32 cellular contexts compared by ENCODE assay signal in the genomic region with DNA sequence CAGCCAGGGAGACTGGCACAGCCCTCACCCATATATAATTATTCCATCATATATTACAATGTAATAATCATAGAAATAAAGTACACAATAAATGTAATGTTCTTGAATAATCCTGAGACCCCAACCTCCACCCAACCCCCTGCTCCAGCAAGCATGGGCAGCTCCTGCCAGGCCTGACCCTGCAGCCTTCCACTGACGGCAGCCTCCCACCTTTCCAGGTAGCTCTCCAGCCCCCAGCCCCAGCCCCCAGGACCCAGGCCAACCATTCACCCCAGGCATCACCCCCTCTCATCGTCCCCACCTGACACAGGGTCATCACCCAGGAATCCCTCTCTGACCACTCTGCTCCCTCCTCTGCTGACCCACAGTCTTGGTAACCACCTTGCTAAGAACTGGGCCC. TPM values are rescaled to one million over a fixed set of nuclear protein-coding genes. Genes with fewer than 3 reads are reported as not detected.
DNase-seq lines count a peak whose midpoint lies in the region; ATAC-seq, FAIRE-seq and TF ChIP-seq lines count a peak whose summit lies in the region.
"Had no signal": no experiment of that assay in that cellular context is flagged by ENCODE, and none has a peak within 500 bp of the region (broad histone marks: within the 10 kb centered on the region; RNA-seq: fewer than 3 reads in every experiment).

No MANE protein-coding gene starts in this region.

- H3K27ac ChIP-seq in right atrium auricular region (peak overlapping the region; percentile 14 to 56), GM12878 (ENCODE audit: control insufficient read depth, insufficient read depth) (peak overlapping the region; percentile 97), temporal lobe (ENCODE audit: low read depth, low read length) (peak overlapping the region; percentile 0)
- H3K27ac ChIP-seq: HL-60, pancreas, upper lobe of right lung had no signal

- no peaks in the 10 kb centered on the region for H3K36me3 Mint-ChIP-seq in natural killer cell

- H3K4me3 Mint-ChIP-seq in natural killer cell = no peak overlapping the region
- H3K4me3 Mint-ChIP-seq: T-helper 1 cell treated with Interleukin-12 subunit alpha and Interleukin-12 subunit beta and Interleukin-4 antibody, amounts not matched to agents 30 μg/mL and 1 μg/mL, for 36 hours had no signal

- H3K9me3 ChIP-seq in right atrium auricular region (no peaks in the 10 kb centered on the region), GM12878 (replicated peaks; ENCODE audit: control insufficient read depth, insufficient read depth, low read length) (no peaks in the 10 kb centered on the region), mucosa of descending colon (no peaks in the 10 kb centered on the region)
- H3K9me3 ChIP-seq: Caco-2, pancreas, upper lobe of right lung had no signal

- no peak for FAIRE-seq in GM12878 (lab: Jason Lieb, UNC)
- FAIRE-seq: pancreas, RCC 7860 had no signal

- TF ChIP-seq EP300 in GM12878 (IDR thresholded peaks at IDR 0.05; ENCODE audit: borderline replicate concordance in 1 of 2, control insufficient read depth in 1 of 2, low read depth in 2 of 2, low read length in 2 of 2) = no peak

- peaks cover 100% of the 10 kb centered on the region for H3K79me2 ChIP-seq in GM12878 (ENCODE audit: control insufficient read depth, insufficient read depth, low read length)

- no peaks in the 10 kb centered on the region for H3K9me3 Mint-ChIP-seq in natural killer cell
- H3K9me3 Mint-ChIP-seq: T-helper 1 cell treated with Interleukin-12 subunit alpha and Interleukin-12 subunit beta and Interleukin-4 antibody, amounts not matched to agents 30 μg/mL and 1 μg/mL, for 36 hours had no signal

- peaks cover 60 to 82% of the 10 kb centered on the region in 2 donors for H3K4me1 Mint-ChIP-seq in natural killer cell

- 5% methylated on average over 2 of the region's 2 CpGs for WGBS in GM12878 (ENCODE audit: insufficient coverage, insufficient replicate concordance, low lambda C conversion rate, missing lambda C conversion rate)

- no TSS peak for BruUV-seq in GM12878 (replicated peaks; lab: Mats Ljungman, UMichigan)

- H3K27me3 ChIP-seq in right atrium auricular region = no peaks in the 10 kb centered on the region
- H3K27me3 ChIP-seq in GM12878 (replicated peaks in 1 of 2; ENCODE audit: control insufficient read depth in 2 of 2, insufficient read depth in 2 of 2, low read length in 1 of 2) = no peaks in the 10 kb centered on the region
- H3K27me3 ChIP-seq: pancreas, upper lobe of right lung had no signal

- CTCF ChIA-PET in GM12878 (lab: Yijun Ruan, JAX) = interaction anchor here (2.1 to 6.9 kb wide), 3 partner anchors 12 to 15 kb away, joined by 19 to 84 read pairs (median 43); partner anchors contain the start of gene TFEB

- H3K36me3 ChIP-seq in right atrium auricular region (no peaks in the 10 kb centered on the region), GM12878 (ENCODE audit: control insufficient read depth in 2 of 2, insufficient read depth in 2 of 2, low read length in 1 of 2) (peaks cover 2 to 10% of the 10 kb centered on the region in 2 experiments; a peak in 3 of 4 replicates), mucosa of descending colon (ENCODE audit: low read depth) (no peaks in the 10 kb centered on the region)
- H3K36me3 ChIP-seq: pancreas, upper lobe of right lung had no signal

- peak overlapping the region; percentile 99 for H3K4me2 ChIP-seq in GM12878 (ENCODE audit: control insufficient read depth, insufficient read depth)

- RAD21 ChIA-PET in GM12878 (lab: Charles Lee; ENCODE audit: unreplicated experiment) = interaction anchor here (1.2 to 14.4 kb wide), 6 partner anchors 10 to 387 kb away, joined by 3 to 300 read pairs (median 4); partner anchors contain the start of genes BYSL and MED20

- SMC1A ChIA-PET in GM12878 (lab: Charles Lee; ENCODE audit: uncharacterized antibody, unreplicated experiment) = interaction anchor here (0.9 to 7.7 kb wide), 4 partner anchors 10 to 181 kb away, joined by 3 to 151 read pairs (median 52); no protein-coding TSS in a partner anchor

- H3K9ac ChIP-seq in GM12878 (ENCODE audit: control insufficient read depth, insufficient read depth, low read length) = peak overlapping the region; percentile 91

- peak; percentile 31 for TF ChIP-seq POLR2A in GM12878 (IDR thresholded peaks at IDR 0.05; ENCODE audit: low read depth, low read length)

- H3K4me1 ChIP-seq in right atrium auricular region (peaks cover 0 to 98% of the 10 kb centered on the region in 2 donors), GM12878 (ENCODE audit: control insufficient read depth, insufficient read depth, low read length) (peaks cover 79% of the 10 kb centered on the region), mucosa of descending colon (ENCODE audit: low read depth) (peaks cover 27% of the 10 kb centered on the region)

- intact Hi-C loops in Right ventricle myocardium superior (cut with DNase I) (no loop called here), GM12878 (cut with micrococcal nuclease; ENCODE audit: unreplicated experiment) (no loop called here), natural killer cell (cut with micrococcal nuclease) (no loop called here), mucosa of descending colon (cut with DNase I, micrococcal nuclease) (no loop called here)

- TF ChIP-seq RAD21 in GM12878 (IDR thresholded peaks at IDR 0.05; ENCODE audit: insufficient read depth, low read depth, low read length) = no peak

- DNase-seq in right atrium auricular region (ENCODE audit: low spot score) (no peak), Right ventricle myocardium superior (no peak), GM12878 (ENCODE audit: low read depth, low spot score) (no peak), natural killer cell (no peak), mucosa of descending colon (no peak), HK-2 (ENCODE audit: unreplicated experiment) (no peak)
- DNase-seq: activated CD4-positive, alpha-beta T cell treated with anti-CD3 and anti-CD28 coated beads for 4 hours; activated CD8-positive, alpha-beta memory T cell treated with anti-CD3 and anti-CD28 coated beads for 24 hours; activated T-cell treated with anti-CD3 and anti-CD28 coated beads, Interleukin-2, amount 50 U/mL, for 1 hour; AML-193; anterior cingulate cortex; Caco-2; dermis blood vessel endothelial cell; DMS79 treated with DMSO at 0.1 percent for 48 hours; glutamatergic neuron; HCEC 1CT; NCI-H1092; NCI-H187; NCI-H524 treated with DMSO at 0.1 percent for 48 hours; NK-92 treated with Interleukin-12 subunit alpha and Interleukin-12 subunit beta, amount 100 ng/mL, for 24 hours; stimulated activated CD4-positive, alpha-beta T cell treated with anti-CD3 and anti-CD28 coated beads, Interleukin-15, amount 100 ng/mL, for 24 hours; upper lobe of right lung had no signal

- no peak for TF ChIP-seq CTCF in right atrium auricular region (IDR thresholded peaks at IDR 0.05)
- no peak for TF ChIP-seq CTCF in GM12878 (IDR thresholded peaks at IDR 0.05 in 2 of 3, conservative IDR thresholded peaks at IDR 0.05 in 1 of 3; ENCODE audit: control insufficient read depth in 2 of 3, extremely low read depth in 1 of 3, insufficient read depth in 1 of 3, low read depth in 3 of 3, low read length in 3 of 3)
- TF ChIP-seq CTCF in natural killer cell (IDR thresholded peaks at IDR 0.05) = no peak
- no peak for TF ChIP-seq CTCF in mucosa of descending colon (IDR thresholded peaks at IDR 0.05)

- in situ Hi-C loops in GM12878 (cut with MboI) = no loop called here

- no peaks in the 10 kb centered on the region for H3K27me3 Mint-ChIP-seq in natural killer cell (ENCODE audit: low read depth in 2 of 2)

- ATAC-seq in Right ventricle myocardium superior (ENCODE audit: poor library complexity) = no peak
- ATAC-seq in GM12878 = no peak
- no peak for ATAC-seq in natural killer cell
- no peak for ATAC-seq in mucosa of descending colon
- ATAC-seq in GM21619 (IDR thresholded peaks at IDR 0.05; ENCODE audit: unreplicated experiment) = no peak
- ATAC-seq: sciatic nerve, upper lobe of right lung had no signal

- H3K4me3 ChIP-seq in right atrium auricular region (no peak overlapping the region), GM12878 (peak overlapping the region; percentile 64), mucosa of descending colon (no peak overlapping the region)
- H3K4me3 ChIP-seq: pancreas, upper lobe of right lung had no signal

- POLR2A ChIA-PET in GM12878 (lab: Charles Lee) = interaction anchor here (2.9 to 13.0 kb wide), 3 partner anchors 11 to 387 kb away, joined by 13 to 293 read pairs (median 210); partner anchors contain the start of gene TFEB

- H2AFZ ChIP-seq in GM12878 (ENCODE audit: control insufficient read depth, low read depth, low read length) = no peak overlapping the region

- peak overlapping the region; percentile 84 to 88 for H3K27ac Mint-ChIP-seq in natural killer cell
- H3K27ac Mint-ChIP-seq: T-helper 1 cell treated with Interleukin-12 subunit alpha and Interleukin-12 subunit beta and Interleukin-4 antibody, amounts not matched to agents 30 μg/mL and 1 μg/mL, for 36 hours had no signal

- peaks cover 2% of the 10 kb centered on the region; the same call in 1 of the 2 replicates for H4K20me1 ChIP-seq in GM12878 (ENCODE audit: control insufficient read depth, insufficient read depth)

RNA-seq across cellular contexts. Expression of gene TFEB, which starts 14.6 kb away (rescaled TPM):
- 10 to 100 TPM; 31.5 to 35.8 TPM for total RNA-seq in right atrium auricular region
- 40.7 TPM for total RNA-seq in Right ventricle myocardium superior
- 91.8 and 108 TPM in 2 replicates for total RNA-seq in GM12878 (2013; cell fraction: nucleolus; rRNA removed)
- total RNA-seq in GM12878 (2014; rRNA removed) = 95.7 and 97.9 TPM in 2 replicates
- 30.7 and 31.4 TPM in 2 replicates for total RNA-seq in GM12878 (2014; rRNA removed; fragmentation: Illumina TruSeq; extraction: Trizol)
- 97.7 and 108 TPM in 2 replicates for total RNA-seq in GM12878 (2021)
- 42.6 TPM for polyA plus RNA-seq in GM12878 (2011; ENCODE audit: low read depth)
- polyA plus RNA-seq in GM12878 (2011; rRNA removed) = 22.8 and 62.1 TPM in 2 replicates
- polyA plus RNA-seq in GM12878 (2011; cell fraction: cytosol; rRNA removed) = 56.5 and 88.1 TPM in 2 replicates
- polyA plus RNA-seq in GM12878 (2011; cell fraction: nucleus; rRNA removed) = 83.6 and 85.7 TPM in 2 replicates
- polyA plus RNA-seq in GM12878 (2012) = 59.0 and 84.4 TPM in 2 replicates
- polyA plus RNA-seq in GM12878 (2014; fragmentation: Illumina TruSeq; extraction: Trizol) = 6.6 and 22.4 TPM in 2 replicates
- 1 to 10 TPM in 1 of 2 experiments, under 1 TPM in 1; 0.84 to 2.6 TPM for polyA plus RNA-seq in GM12878 (2014; fragmentation: Nextera tagmentation; extraction: Ambion mirVana)
- 107 and 133 TPM in 2 replicates for polyA plus RNA-seq in GM12878 (2014; rRNA removed)
- 10 to 100 TPM; 59.4 to 64.3 TPM for polyA plus RNA-seq in GM12878 (2016; fragmentation: Nextera tagmentation; extraction: Ambion mirVana)
- polyA minus RNA-seq in GM12878 (2011; rRNA and poly(A)+ RNA removed) = 46.4 and 70.0 TPM in 2 replicates
- 35.4 and 37.4 TPM in 2 replicates for polyA minus RNA-seq in GM12878 (2011; cell fraction: cytosol; rRNA and poly(A)+ RNA removed)
- 29.1 and 40.5 TPM in 2 replicates for polyA minus RNA-seq in GM12878 (2011; cell fraction: nucleus; rRNA and poly(A)+ RNA removed)
- 10 to 100 TPM; 56.0 to 66.7 (median 66.2) TPM for total RNA-seq in natural killer cell
- total RNA-seq in temporal lobe = 2.7 TPM
- total RNA-seq in mucosa of descending colon = 10 to 100 TPM; 35.2 to 44.5 (median 40.2) TPM

RNA-seq across cellular contexts. Expression of gene PGC, which starts 26.4 kb away (rescaled TPM):
- total RNA-seq in right atrium auricular region (not detected), Right ventricle myocardium superior (not detected), GM12878 (2014; rRNA removed) (not detected in 2 replicates), GM12878 (2014; rRNA removed; fragmentation: Illumina TruSeq; extraction: Trizol) (not detected in 2 replicates), GM12878 (2021) (0.26 and 1.2 TPM in 2 replicates), natural killer cell (not detected), temporal lobe (0.49 TPM), mucosa of descending colon (not detected)
- not detected in 2 replicates for total RNA-seq in GM12878 (2013; cell fraction: nucleolus; rRNA removed)
- polyA plus RNA-seq in GM12878 (2011; ENCODE audit: low read depth) = not detected
- polyA plus RNA-seq in GM12878 (2011; rRNA removed) (not detected in 2 replicates), GM12878 (2014; fragmentation: Illumina TruSeq; extraction: Trizol) (not detected in 2 replicates), GM12878 (2014; fragmentation: Nextera tagmentation; extraction: Ambion mirVana) (not detected), GM12878 (2014; rRNA removed) (not detected in 2 replicates), GM12878 (2016; fragmentation: Nextera tagmentation; extraction: Ambion mirVana) (not detected)
- not detected in 2 replicates for polyA plus RNA-seq in GM12878 (2011; cell fraction: cytosol; rRNA removed)
- polyA plus RNA-seq in GM12878 (2011; cell fraction: nucleus; rRNA removed) = not detected in 2 replicates
- not detected in 2 replicates for polyA plus RNA-seq in GM12878 (2012)
- not detected in 2 replicates for polyA minus RNA-seq in GM12878 (2011; rRNA and poly(A)+ RNA removed)
- not detected in 2 replicates for polyA minus RNA-seq in GM12878 (2011; cell fraction: cytosol; rRNA and poly(A)+ RNA removed)
- not detected in 2 replicates for polyA minus RNA-seq in GM12878 (2011; cell fraction: nucleus; rRNA and poly(A)+ RNA removed)
- total RNA-seq: A172, dermis blood vessel endothelial cell, SK-MEL-5, subcutaneous adipose tissue had no signal

RNA-seq across cellular contexts. Expression of gene FRS3, which starts 58.9 kb away (rescaled TPM):
- total RNA-seq in right atrium auricular region (1 to 10 TPM; 2.6 to 3.4 TPM), Right ventricle myocardium superior (4.8 TPM), GM12878 (2014; rRNA removed) (1.4 and 2.1 TPM in 2 replicates), GM12878 (2014; rRNA removed; fragmentation: Illumina TruSeq; extraction: Trizol) (1.3 TPM in 2 replicates), GM12878 (2021) (3.2 and 3.6 TPM in 2 replicates), natural killer cell (1 to 10 TPM; 4.5 to 5.7 (median 5.4) TPM), temporal lobe (10.3 TPM), mucosa of descending colon (1 to 10 TPM; 3.6 to 7.9 (median 4.6) TPM)
- 3.2 TPM in 2 replicates for total RNA-seq in GM12878 (2013; cell fraction: nucleolus; rRNA removed)
- 6.6 TPM for polyA plus RNA-seq in GM12878 (2011; ENCODE audit: low read depth)
- polyA plus RNA-seq in GM12878 (2011; rRNA removed) (1.7 and 2.1 TPM in 2 replicates), GM12878 (2014; fragmentation: Illumina TruSeq; extraction: Trizol) (0.16 and 1.2 TPM in 2 replicates), GM12878 (2014; fragmentation: Nextera tagmentation; extraction: Ambion mirVana) (under 1 TPM; 0.05 to 0.09 TPM), GM12878 (2014; rRNA removed) (3.4 and 3.8 TPM in 2 replicates), GM12878 (2016; fragmentation: Nextera tagmentation; extraction: Ambion mirVana) (1 to 10 TPM; 1.4 to 2.7 TPM)
- polyA plus RNA-seq in GM12878 (2011; cell fraction: cytosol; rRNA removed) = 2.8 and 3.8 TPM in 2 replicates
- polyA plus RNA-seq in GM12878 (2011; cell fraction: nucleus; rRNA removed) = 6.8 and 8.2 TPM in 2 replicates
- polyA plus RNA-seq in GM12878 (2012) = 1.8 and 1.9 TPM in 2 replicates
- 1.1 and 2.0 TPM in 2 replicates for polyA minus RNA-seq in GM12878 (2011; rRNA and poly(A)+ RNA removed)
- 1.2 TPM in 2 replicates for polyA minus RNA-seq in GM12878 (2011; cell fraction: cytosol; rRNA and poly(A)+ RNA removed)
- 0.73 and 2.9 TPM in 2 replicates for polyA minus RNA-seq in GM12878 (2011; cell fraction: nucleus; rRNA and poly(A)+ RNA removed)

RNA-seq across cellular contexts. Expression of gene PRICKLE4, which starts 59.8 kb away (rescaled TPM):
- total RNA-seq in right atrium auricular region = 1 to 10 TPM; 4.3 to 5.6 TPM
- total RNA-seq in Right ventricle myocardium superior = 4.0 TPM
- 2.1 and 3.4 TPM in 2 replicates for total RNA-seq in GM12878 (2013; cell fraction: nucleolus; rRNA removed)
- 0.85 TPM in 1 of 2 replicates, not detected in the other for total RNA-seq in GM12878 (2014; rRNA removed)
- total RNA-seq in GM12878 (2014; rRNA removed; fragmentation: Illumina TruSeq; extraction: Trizol) = not detected in 2 replicates
- total RNA-seq in GM12878 (2021) = 0.37 TPM in 1 of 2 replicates, not detected in the other
- polyA plus RNA-seq in GM12878 (2011; ENCODE audit: low read depth) = not detected
- polyA plus RNA-seq in GM12878 (2011; rRNA removed) = not detected in 2 replicates
- polyA plus RNA-seq in GM12878 (2011; cell fraction: cytosol; rRNA removed) = 0.10 TPM in 1 of 2 replicates, not detected in the other
- polyA plus RNA-seq in GM12878 (2011; cell fraction: nucleus; rRNA removed) = 0.99 and 2.1 TPM in 2 replicates
- 0.65 and 1.2 TPM in 2 replicates for polyA plus RNA-seq in GM12878 (2012)
- polyA plus RNA-seq in GM12878 (2014; fragmentation: Illumina TruSeq; extraction: Trizol) = not detected in 2 replicates
- polyA plus RNA-seq in GM12878 (2014; fragmentation: Nextera tagmentation; extraction: Ambion mirVana) = not detected
- not detected in 2 replicates for polyA plus RNA-seq in GM12878 (2014; rRNA removed)
- under 1 TPM; 0.33 to 0.35 TPM for polyA plus RNA-seq in GM12878 (2016; fragmentation: Nextera tagmentation; extraction: Ambion mirVana)
- not detected in 2 replicates for polyA minus RNA-seq in GM12878 (2011; rRNA and poly(A)+ RNA removed)
- not detected in 2 replicates for polyA minus RNA-seq in GM12878 (2011; cell fraction: cytosol; rRNA and poly(A)+ RNA removed)
- not detected in 2 replicates for polyA minus RNA-seq in GM12878 (2011; cell fraction: nucleus; rRNA and poly(A)+ RNA removed)
- not detected for total RNA-seq in natural killer cell
- 0.49 TPM for total RNA-seq in temporal lobe
- total RNA-seq in mucosa of descending colon = 1 to 10 TPM; 2.7 to 6.7 (median 6.1) TPM
- total RNA-seq: A172, SK-MEL-5 had no signal

Comparison
In these comparisons a context has a peak if more than half of its experiments do, and no peak if none do; other contexts are left out.
1. H3K27ac ChIP-seq: peak in every context shown above with its lines; median percentile 97 in GM12878; 35 in right atrium auricular region; 0 in temporal lobe.